In genomic region chr17:81292450-81292849, GRCh38 we compare ENCODE assay signal across 15 cellular contexts. TPM values are rescaled to one million over a fixed set of nuclear protein-coding genes. Genes with fewer than 3 reads are reported as not detected.
DNase-seq lines count a peak whose midpoint lies in the region; ATAC-seq and TF ChIP-seq lines count a peak whose summit lies in the region.
"Had no signal": no experiment of that assay in that cellular context is flagged by ENCODE, and none has a peak within 500 bp of the region (broad histone marks: within the 10 kb centered on the region; RNA-seq: fewer than 3 reads in every experiment).

No MANE protein-coding gene starts in this region.

- 42 to 47% methylated on average over 7 to 8 of the region's 12 CpGs for WGBS in esophagus squamous epithelium, 2 donors

- CTCF ChIA-PET in CD4-positive, alpha-beta T cell (lab: Charles Lee): interaction anchor here (0.5 to 1.4 kb wide), 13 partner anchors 12 to 297 kb away, joined by 3 to 14 read pairs (median 4); partner anchors contain the start of genes NDUFAF8 and TEPSIN

- H3K27me3 ChIP-seq in CD4-positive, alpha-beta T cell (ENCODE audit: control insufficient read depth, insufficient read depth, low read length): no peaks in the 10 kb centered on the region
- H3K27me3 ChIP-seq in esophagus squamous epithelium: no peaks in the 10 kb centered on the region
- H3K27me3 ChIP-seq: ascending aorta, gastroesophageal sphincter, suprapubic skin had no signal

- TF ChIP-seq CTCF in CD4-positive, alpha-beta T cell (IDR thresholded peaks at IDR 0.05): no peak
- TF ChIP-seq CTCF in esophagus squamous epithelium (IDR thresholded peaks at IDR 0.05): no peak
- TF ChIP-seq CTCF in foreskin fibroblast (IDR thresholded peaks at IDR 0.05; ENCODE audit: low read depth, low read length): no peak
- TF ChIP-seq CTCF in HFFc6 (IDR thresholded peaks at IDR 0.05): no peak

- no peak overlapping the region for H3K4me3 ChIP-seq in esophagus squamous epithelium
- H3K4me3 ChIP-seq in foreskin fibroblast (ENCODE audit: low read depth in 1 of 2, low read length in 2 of 2): no peak overlapping the region
- H3K4me3 ChIP-seq: ascending aorta, gastroesophageal sphincter, suprapubic skin had no signal

- peaks cover 61% of the 10 kb centered on the region for H3K4me1 Mint-ChIP-seq in CD4-positive, alpha-beta T cell (ENCODE audit: low read depth)
- peaks cover 62% of the 10 kb centered on the region for H3K4me1 Mint-ChIP-seq in stimulated activated effector memory CD8-positive, alpha-beta T cell treated with anti-CD3 and anti-CD28 coated beads, Interleukin-12 subunit alpha, Interleukin-12 subunit beta, amount 100 ng/mL, for 72 hours
- H3K4me1 Mint-ChIP-seq in HFFc6 (ENCODE audit: low read depth): peaks cover 32% of the 10 kb centered on the region

- TF ChIP-seq POLR2A in esophagus squamous epithelium (IDR thresholded peaks at IDR 0.05): no peak

- intact Hi-C loops in CD4-positive, alpha-beta T cell (cut with DNase I, micrococcal nuclease): loop anchor here in 1 of 2 experiments (5.0 to 10.0 kb wide), 2 partner anchors 110 to 222 kb away; partner anchors contain the start of gene ACTG1
- intact Hi-C loops in esophagus squamous epithelium (cut with DNase I): loop anchor here (10.0 kb wide), 1 partner anchor 192 kb away; no protein-coding TSS in a partner anchor

- H3K4me1 ChIP-seq in esophagus squamous epithelium: peaks cover 22 to 65% (median 38%) of the 10 kb centered on the region in 3 donors

- H3K27ac ChIP-seq in CD4-positive, alpha-beta T cell (ENCODE audit: low read depth, low read length): no peak overlapping the region
- H3K27ac ChIP-seq in esophagus squamous epithelium: peak overlapping the region; percentile 22 to 98 (median 71)
- H3K27ac ChIP-seq: suprapubic skin had no signal

- ATAC-seq in CD4-positive, alpha-beta T cell (ENCODE audit: poor library complexity): no peak
- no peak for ATAC-seq in stimulated activated effector memory CD8-positive, alpha-beta T cell treated with anti-CD3 and anti-CD28 coated beads, Interleukin-12 subunit alpha, Interleukin-12 subunit beta, amount 100 ng/mL, for 72 hours
- ATAC-seq in GM21576 (IDR thresholded peaks at IDR 0.05; ENCODE audit: unreplicated experiment): no peak

- H3K36me3 Mint-ChIP-seq in CD4-positive, alpha-beta T cell (ENCODE audit: low read depth): peaks cover 41% of the 10 kb centered on the region
- H3K36me3 Mint-ChIP-seq in stimulated activated effector memory CD8-positive, alpha-beta T cell treated with anti-CD3 and anti-CD28 coated beads, Interleukin-12 subunit alpha, Interleukin-12 subunit beta, amount 100 ng/mL, for 72 hours: peaks cover 36% of the 10 kb centered on the region
- peaks cover 5% of the 10 kb centered on the region for H3K36me3 Mint-ChIP-seq in HFFc6 (ENCODE audit: low read depth)
- H3K36me3 Mint-ChIP-seq: activated naive CD8-positive, alpha-beta T cell had no signal

- no peak overlapping the region for H3K4me3 Mint-ChIP-seq in CD4-positive, alpha-beta T cell
- H3K4me3 Mint-ChIP-seq in stimulated activated effector memory CD8-positive, alpha-beta T cell treated with anti-CD3 and anti-CD28 coated beads, Interleukin-12 subunit alpha, Interleukin-12 subunit beta, amount 100 ng/mL, for 72 hours: peak overlapping the region; percentile 100
- H3K4me3 Mint-ChIP-seq in HFFc6: no peak overlapping the region

- DNase-seq in CD4-positive, alpha-beta T cell: no peak
- DNase-seq in MV-4-11 (lab: John Stamatoyannopoulos, UW) (peak; percentile 27), esophagus squamous epithelium (lab: John Stamatoyannopoulos, UW) (no peak), foreskin fibroblast (no peak), HFFc6 (no peak)
- DNase-seq in stimulated activated effector memory CD8-positive, alpha-beta T cell treated with anti-CD3 and anti-CD28 coated beads, Interleukin-12 subunit alpha, Interleukin-12 subunit beta, amount 100 ng/mL, for 72 hours (ENCODE audit: low spot score in 2 of 2): no peak
- DNase-seq: DMS79 had no signal

- H3K27me3 Mint-ChIP-seq in CD4-positive, alpha-beta T cell: no peaks in the 10 kb centered on the region
- no peaks in the 10 kb centered on the region; the same call in 1 of the 2 replicates for H3K27me3 Mint-ChIP-seq in HFFc6 (ENCODE audit: insufficient read depth)
- H3K27me3 Mint-ChIP-seq: activated CD8-positive, alpha-beta memory T cell treated with anti-CD3 and anti-CD28 coated beads, Interleukin-2, amount 10 ng/mL, durations not matched to agents 7 days and 5 days; activated naive CD8-positive, alpha-beta T cell; naive thymus-derived CD4-positive, alpha-beta T cell had no signal

- POLR2A ChIA-PET in CD4-positive, alpha-beta T cell (lab: Charles Lee): interaction anchor here (0.7 to 1.0 kb wide), 5 partner anchors 8 to 260 kb away, joined by 3 to 4 read pairs (median 3); partner anchors contain the start of genes FAAP100, NDUFAF8 and TEPSIN

- H3K36me3 ChIP-seq in esophagus squamous epithelium: peaks cover 0 to 32% (median 6%) of the 10 kb centered on the region in 3 donors

- H3K9me3 ChIP-seq in CD4-positive, alpha-beta T cell (ENCODE audit: control insufficient read depth, low read length): no peaks in the 10 kb centered on the region
- no peaks in the 10 kb centered on the region for H3K9me3 ChIP-seq in esophagus squamous epithelium
- H3K9me3 ChIP-seq: ascending aorta, gastroesophageal sphincter, suprapubic skin had no signal

- peak overlapping the region; percentile 93 for H3K27ac Mint-ChIP-seq in CD4-positive, alpha-beta T cell
- no peak overlapping the region for H3K27ac Mint-ChIP-seq in stimulated activated effector memory CD8-positive, alpha-beta T cell treated with anti-CD3 and anti-CD28 coated beads, Interleukin-12 subunit alpha, Interleukin-12 subunit beta, amount 100 ng/mL, for 72 hours
- no peak overlapping the region for H3K27ac Mint-ChIP-seq in HFFc6
- H3K27ac Mint-ChIP-seq: activated T-helper 1 cell treated with anti-CD3 and anti-CD28 coated beads, Interleukin-12 subunit alpha, Interleukin-12 subunit beta, Interleukin-2, Interleukin-4 antibody, amounts not matched to agents 30 ng/mL and 10 ng/mL and 1 ng/mL, durations not matched to agents 14 hours and 24 hours and 36 hours had no signal

- H3K9me3 Mint-ChIP-seq in CD4-positive, alpha-beta T cell: no peaks in the 10 kb centered on the region
- H3K9me3 Mint-ChIP-seq in stimulated activated effector memory CD8-positive, alpha-beta T cell treated with anti-CD3 and anti-CD28 coated beads, Interleukin-12 subunit alpha, Interleukin-12 subunit beta, amount 100 ng/mL, for 72 hours: no peaks in the 10 kb centered on the region
- no peaks in the 10 kb centered on the region for H3K9me3 Mint-ChIP-seq in HFFc6
- H3K9me3 Mint-ChIP-seq: activated T-helper 1 cell treated with anti-CD3 and anti-CD28 coated beads, Interleukin-12 subunit alpha, Interleukin-12 subunit beta, Interleukin-2, Interleukin-4 antibody, amounts not matched to agents 30 ng/mL and 10 ng/mL and 1 ng/mL, durations not matched to agents 14 hours and 24 hours and 36 hours; naive thymus-derived CD4-positive, alpha-beta T cell had no signal

RNA-seq across cellular contexts. Expression of gene SLC38A10, which starts 2.7 kb away (rescaled TPM):
- total RNA-seq in CD4-positive, alpha-beta T cell: 10 to 100 TPM; 22.8 to 26.4 TPM
- total RNA-seq in esophagus squamous epithelium: 10 to 100 TPM; 37.8 to 49.8 (median 45.3) TPM
- 10 to 100 TPM; 71.2 to 88.3 (median 72.2) TPM for total RNA-seq in HFFc6 (2021; fragmentation: NEBNext Ultra II Directional; extraction: Animal tissue kit (Norgen Biotek cat#: 25700))

RNA-seq across cellular contexts. Expression of gene NDUFAF8, which starts 53.3 kb away (rescaled TPM):
- total RNA-seq in CD4-positive, alpha-beta T cell: 10 to 100 TPM; 34.6 to 38.6 TPM
- total RNA-seq in esophagus squamous epithelium: 10 to 100 TPM; 22.0 to 67.0 (median 34.3) TPM
- 100 to 1,000 TPM in 1 of 6 experiments, 10 to 100 TPM in 5; 67.0 to 103 (median 87.9) TPM for total RNA-seq in HFFc6 (2021; fragmentation: NEBNext Ultra II Directional; extraction: Animal tissue kit (Norgen Biotek cat#: 25700))

RNA-seq across cellular contexts. Expression of gene TEPSIN, which starts 53.6 kb away (rescaled TPM):
- 10 to 100 TPM; 68.2 to 74.4 TPM for total RNA-seq in CD4-positive, alpha-beta T cell
- 10 to 100 TPM; 16.7 to 42.9 (median 23.3) TPM for total RNA-seq in esophagus squamous epithelium
- total RNA-seq in HFFc6 (2021; fragmentation: NEBNext Ultra II Directional; extraction: Animal tissue kit (Norgen Biotek cat#: 25700)): 10 to 100 TPM; 16.2 to 22.5 (median 19.0) TPM
